ENCODE assay signal across 7 cellular contexts in genomic region chr6:129936329-129937165, GRCh38.
DNase-seq lines count a peak whose midpoint lies in the region; ATAC-seq and TF ChIP-seq lines count a peak whose summit lies in the region.

No MANE protein-coding gene starts in this region.

- TF ChIP-seq POLR2A in right lobe of liver (IDR thresholded peaks at IDR 0.05), result no peak

- no peaks in the 10 kb centered on the region for H3K36me3 ChIP-seq in right lobe of liver

- peak; percentile 75 for DNase-seq in EH (ENCODE audit: low read depth)
- DNase-seq in SW480 (ENCODE audit: low spot score), result peak; percentile 26
- DNase-seq in cerebellar cortex (ENCODE audit: low spot score), result peak; percentile 79
- peak in 2 of 3 donors; percentile 37 to 52 for DNase-seq in right lobe of liver
- DNase-seq in stimulated activated naive B cell treated with anti-CD40 and anti-IgM and Interleukin-4, amounts not matched to agents 10 μg/mL and 1 μg/mL and 100 μg/mL, for 72 hours, result no peak

- no peaks in the 10 kb centered on the region for H3K36me3 Mint-ChIP-seq in stimulated activated naive B cell treated with anti-CD40 and anti-IgM and Interleukin-4, amounts not matched to agents 10 μg/mL and 1 μg/mL and 100 μg/mL, for 72 hours

- H3K27ac ChIP-seq in right lobe of liver, result no peak overlapping the region

- peaks cover 0 to 2% of the 10 kb centered on the region in 2 donors for H3K4me1 Mint-ChIP-seq in stimulated activated naive B cell treated with anti-CD40 and anti-IgM and Interleukin-4, amounts not matched to agents 10 μg/mL and 1 μg/mL and 100 μg/mL, for 72 hours

- no peaks in the 10 kb centered on the region for H3K4me1 ChIP-seq in right lobe of liver

- H3K4me3 ChIP-seq in right lobe of liver, result no peak overlapping the region

- no peak overlapping the region for H3K27ac Mint-ChIP-seq in stimulated activated naive B cell treated with anti-CD40 and anti-IgM and Interleukin-4, amounts not matched to agents 10 μg/mL and 1 μg/mL and 100 μg/mL, for 72 hours

- no peaks in the 10 kb centered on the region for H3K9me3 Mint-ChIP-seq in stimulated activated naive B cell treated with anti-CD40 and anti-IgM and Interleukin-4, amounts not matched to agents 10 μg/mL and 1 μg/mL and 100 μg/mL, for 72 hours

- TF ChIP-seq CTCF in LNCAP (IDR thresholded peaks at IDR 0.05), result peak; percentile 71
- peak; percentile 27 to 60 (median 55) for TF ChIP-seq CTCF in right lobe of liver (IDR thresholded peaks at IDR 0.05)

- H3K9me3 ChIP-seq in right lobe of liver, result no peaks in the 10 kb centered on the region

- no peaks in the 10 kb centered on the region for H3K27me3 ChIP-seq in right lobe of liver

- peak overlapping the region in 1 of 2 donors; percentile 15 for H3K4me3 Mint-ChIP-seq in stimulated activated naive B cell treated with anti-CD40 and anti-IgM and Interleukin-4, amounts not matched to agents 10 μg/mL and 1 μg/mL and 100 μg/mL, for 72 hours

- WGBS in right lobe of liver (ENCODE audit: insufficient coverage, low coverage, low lambda C conversion rate, missing lambda C conversion rate), result 14% methylated on average over 7 of the region's 7 CpGs

- peaks cover 17 to 18% of the 10 kb centered on the region in 2 donors for H3K27me3 Mint-ChIP-seq in stimulated activated naive B cell treated with anti-CD40 and anti-IgM and Interleukin-4, amounts not matched to agents 10 μg/mL and 1 μg/mL and 100 μg/mL, for 72 hours

- intact Hi-C loops in right lobe of liver (cut with DNase I), result no loop called here

- ATAC-seq in GM21381 (IDR thresholded peaks at IDR 0.05; ENCODE audit: unreplicated experiment), result peak; percentile 76
- ATAC-seq in right lobe of liver, result peak; percentile 69 to 84 (median 77)
- peak; percentile 57 to 66 for ATAC-seq in stimulated activated naive B cell treated with anti-CD40 and anti-IgM and Interleukin-4, amounts not matched to agents 10 μg/mL and 1 μg/mL and 100 μg/mL, for 72 hours (replicated peaks)
